8 cellular contexts compared by ENCODE assay signal in genomic region chr13:41007359-41008118, GRCh38. TPM values are rescaled to one million over a fixed set of nuclear protein-coding genes. Genes with fewer than 3 reads are reported as not detected.
A peak's percentile ranks its signal among the peaks of the same experiment; 100 is the strongest.
DNase-seq lines count a peak whose midpoint lies in the region; ATAC-seq and TF ChIP-seq lines count a peak whose summit lies in the region.

No MANE protein-coding gene starts in this region.

- no peaks in the 10 kb centered on the region for H3K27me3 ChIP-seq in brain microvascular endothelial cell (replicated peaks)

- H3K4me1 Mint-ChIP-seq in IgD-negative memory B cell (peaks cover 60 to 65% (median 62%) of the 10 kb centered on the region in 3 donors), memory B cell (peaks cover 43% of the 10 kb centered on the region), glutamatergic neuron (ENCODE audit: low read depth, unreplicated experiment) (no peaks in the 10 kb centered on the region)
- peaks cover 69% of the 10 kb centered on the region for H3K4me1 Mint-ChIP-seq in activated CD8-positive, alpha-beta T cell treated with anti-CD3 and anti-CD28 coated beads, Interleukin-2, amount 10 ng/mL, durations not matched to agents 7 days and 5 days (ENCODE audit: low read depth)

- peak overlapping the region in 3 of 4 donors; percentile 67 to 82 (median 80) for H3K4me3 Mint-ChIP-seq in IgD-negative memory B cell
- H3K4me3 Mint-ChIP-seq in activated CD8-positive, alpha-beta T cell treated with anti-CD3 and anti-CD28 coated beads, Interleukin-2, amount 10 ng/mL, durations not matched to agents 7 days and 5 days = peak overlapping the region; percentile 74
- H3K4me3 Mint-ChIP-seq in memory B cell = peak overlapping the region; percentile 45
- H3K4me3 Mint-ChIP-seq in glutamatergic neuron (ENCODE audit: unreplicated experiment) = no peak overlapping the region

- H3K36me3 ChIP-seq in brain microvascular endothelial cell (replicated peaks) = no peaks in the 10 kb centered on the region

- peaks cover 5% of the 10 kb centered on the region for H3K36me3 Mint-ChIP-seq in IgD-negative memory B cell
- peaks cover 41% of the 10 kb centered on the region for H3K36me3 Mint-ChIP-seq in activated CD8-positive, alpha-beta T cell treated with anti-CD3 and anti-CD28 coated beads, Interleukin-2, amount 10 ng/mL, durations not matched to agents 7 days and 5 days (ENCODE audit: low read depth)
- peaks cover 17% of the 10 kb centered on the region for H3K36me3 Mint-ChIP-seq in memory B cell
- H3K36me3 Mint-ChIP-seq in glutamatergic neuron (ENCODE audit: unreplicated experiment) = no peaks in the 10 kb centered on the region

- H3K27ac ChIP-seq in brain microvascular endothelial cell = no peak overlapping the region

- no peaks in the 10 kb centered on the region for H3K9me3 Mint-ChIP-seq in IgD-negative memory B cell
- H3K9me3 Mint-ChIP-seq in activated CD8-positive, alpha-beta T cell treated with anti-CD3 and anti-CD28 coated beads, Interleukin-2, amount 10 ng/mL, durations not matched to agents 7 days and 5 days (ENCODE audit: insufficient read depth) = no peaks in the 10 kb centered on the region
- H3K9me3 Mint-ChIP-seq in memory B cell = no peaks in the 10 kb centered on the region
- H3K9me3 Mint-ChIP-seq in glutamatergic neuron (ENCODE audit: unreplicated experiment) = no peaks in the 10 kb centered on the region

- TF ChIP-seq CTCF in glutamatergic neuron (IDR thresholded peaks at IDR 0.05; ENCODE audit: partially characterized antibody, unreplicated experiment) (no peak), brain microvascular endothelial cell (IDR thresholded peaks at IDR 0.05; ENCODE audit: low read depth, low read length, missing control alignments) (no peak)

- peak overlapping the region in 2 of 3 donors; percentile 85 to 86 for H3K27ac Mint-ChIP-seq in IgD-negative memory B cell
- peak overlapping the region; percentile 85 for H3K27ac Mint-ChIP-seq in activated CD8-positive, alpha-beta T cell treated with anti-CD3 and anti-CD28 coated beads, Interleukin-2, amount 10 ng/mL, durations not matched to agents 7 days and 5 days
- H3K27ac Mint-ChIP-seq in memory B cell = peak overlapping the region; percentile 48
- no peak overlapping the region for H3K27ac Mint-ChIP-seq in glutamatergic neuron (ENCODE audit: unreplicated experiment)

- H3K4me3 ChIP-seq in brain microvascular endothelial cell (ENCODE audit: low read depth, low read length) = no peak overlapping the region

- CTCF ChIA-PET in activated CD8-positive, alpha-beta T cell treated with anti-CD3 and anti-CD28 coated beads, Interleukin-2, amount 10 ng/mL, durations not matched to agents 7 days and 5 days (lab: Charles Lee) = interaction anchor here (1.2 to 4.6 kb wide), 4 partner anchors 11 to 33 kb away, joined by 3 to 21 read pairs (median 10); partner anchors contain the start of gene ELF1

- no peaks in the 10 kb centered on the region for H3K27me3 Mint-ChIP-seq in IgD-negative memory B cell
- no peaks in the 10 kb centered on the region for H3K27me3 Mint-ChIP-seq in activated CD8-positive, alpha-beta T cell treated with anti-CD3 and anti-CD28 coated beads, Interleukin-2, amount 10 ng/mL, durations not matched to agents 7 days and 5 days (ENCODE audit: low read depth)
- no peaks in the 10 kb centered on the region for H3K27me3 Mint-ChIP-seq in memory B cell
- H3K27me3 Mint-ChIP-seq in glutamatergic neuron (ENCODE audit: unreplicated experiment) = no peaks in the 10 kb centered on the region

- in situ Hi-C loops in brain microvascular endothelial cell (cut with HindIII; ENCODE audit: low pct_ligation_motif_present, low sequenced_read_pairs) = no loop called here

- ATAC-seq in activated CD8-positive, alpha-beta T cell treated with anti-CD3 and anti-CD28 coated beads, Interleukin-2, amount 10 ng/mL, durations not matched to agents 7 days and 5 days = peak; percentile 34
- ATAC-seq in memory B cell (ENCODE audit: low read depth) = peak; percentile 74

- DNase-seq in GF-D8 (lab: John Stamatoyannopoulos, UW) (peak; percentile 86), memory B cell (ENCODE audit: low spot score in 2 of 2) (no peak), SHP77 treated with DMSO at 0.1 percent for 48 hours (lab: John Stamatoyannopoulos, UW) (no peak), NCI-H1048 (lab: John Stamatoyannopoulos, UW) (no peak), glutamatergic neuron (no peak), brain microvascular endothelial cell (no peak)
- DNase-seq in activated CD8-positive, alpha-beta T cell treated with anti-CD3 and anti-CD28 coated beads, Interleukin-2, amount 10 ng/mL, durations not matched to agents 7 days and 5 days = no peak

- POLR2A ChIA-PET in activated CD8-positive, alpha-beta T cell treated with anti-CD3 and anti-CD28 coated beads, Interleukin-2, amount 10 ng/mL, durations not matched to agents 7 days and 5 days (lab: Charles Lee) = interaction anchor here (0.6 to 5.3 kb wide), 6 partner anchors 10 to 53 kb away, joined by 3 to 49 read pairs (median 6); partner anchors contain the start of gene ELF1

RNA-seq across cellular contexts. Expression of gene ELF1, which starts 11.6 kb away (rescaled TPM):
- polyA plus RNA-seq in IgD-negative memory B cell = 148 TPM
- 100 to 1,000 TPM; 106 to 107 TPM for total RNA-seq in activated CD8-positive, alpha-beta T cell treated with anti-CD3 and anti-CD28 coated beads, Interleukin-2, amount 10 ng/mL, durations not matched to agents 7 days and 5 days
- total RNA-seq in glutamatergic neuron (ENCODE audit: unreplicated experiment) = 9.8 TPM

RNA-seq across cellular contexts. Expression of gene WBP4, which starts 53.8 kb away (rescaled TPM):
- polyA plus RNA-seq in IgD-negative memory B cell = 3.7 TPM
- total RNA-seq in activated CD8-positive, alpha-beta T cell treated with anti-CD3 and anti-CD28 coated beads, Interleukin-2, amount 10 ng/mL, durations not matched to agents 7 days and 5 days = 10 to 100 TPM in 1 of 2 experiments, 1 to 10 TPM in 1; 9.7 to 10.4 TPM
- total RNA-seq in glutamatergic neuron (ENCODE audit: unreplicated experiment) = 8.9 TPM
